ENCODE assay signal across 11 cellular contexts in the genomic region with DNA sequence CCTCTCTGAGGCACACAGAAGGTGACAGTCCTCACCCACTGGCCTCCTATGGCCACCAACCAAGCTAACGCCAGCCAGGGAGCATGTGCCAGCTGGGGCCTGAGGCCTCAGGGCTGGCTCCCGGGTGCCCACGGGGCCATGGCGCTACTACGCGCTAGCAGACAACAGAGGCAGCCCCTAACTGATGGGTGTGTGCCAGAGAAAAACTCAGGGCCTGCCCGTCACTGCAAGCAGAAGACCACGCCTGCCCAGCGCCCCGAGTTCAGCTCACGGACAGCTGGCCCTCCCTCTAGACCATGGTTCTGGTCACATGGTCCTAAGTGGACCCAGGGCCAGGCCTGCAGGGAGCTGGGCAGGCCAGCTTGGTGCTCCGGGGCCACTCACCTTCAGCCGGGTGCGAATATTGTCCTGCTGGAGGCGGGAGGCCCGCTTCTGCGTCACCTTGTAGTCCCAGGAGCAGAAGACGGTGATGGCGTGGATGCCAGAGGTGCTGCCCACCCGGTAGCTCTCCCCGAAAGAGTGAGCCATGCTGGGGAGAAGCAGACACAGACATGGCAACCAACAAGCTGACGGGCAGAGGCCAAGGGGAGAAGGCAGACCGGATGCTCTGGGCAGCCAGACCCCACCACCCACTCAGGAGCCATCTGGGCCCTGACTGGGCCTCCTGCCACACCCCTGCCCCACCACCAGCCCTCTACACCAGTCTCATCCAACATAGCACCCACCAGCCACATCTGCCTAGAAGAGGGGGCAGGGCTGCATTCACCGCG. TPM values are rescaled to one million over a fixed set of nuclear protein-coding genes. Genes with fewer than 3 reads are reported as not detected.
A peak's percentile ranks its signal among the peaks of the same experiment; 100 is the strongest.
DNase-seq lines count a peak whose midpoint lies in the region; ATAC-seq and TF ChIP-seq lines count a peak whose summit lies in the region.
"Had no signal": no experiment of that assay in that cellular context is flagged by ENCODE, and none has a peak within 500 bp of the region (broad histone marks: within the 10 kb centered on the region; RNA-seq: fewer than 3 reads in every experiment).

No MANE protein-coding gene starts in this region.

- H3K9me3 ChIP-seq in BLaER1 (no peaks in the 10 kb centered on the region), adrenal gland (replicated peaks in 1 of 3) (no peaks in the 10 kb centered on the region), ascending aorta (no peaks in the 10 kb centered on the region)
- no peaks in the 10 kb centered on the region for H3K9me3 ChIP-seq in CD4-positive, alpha-beta memory T cell (ENCODE audit: control insufficient read depth in 1 of 2, low read length in 2 of 2)

- TF ChIP-seq CTCF in adrenal gland (IDR thresholded peaks at IDR 0.05) (no peak), ascending aorta (IDR thresholded peaks at IDR 0.05) (no peak)

- TF ChIP-seq POLR2A in adrenal gland (IDR thresholded peaks at IDR 0.05): no peak

- peak in 3 of 5 donors; percentile 31 to 47 (median 41) for DNase-seq in CD4-positive, alpha-beta memory T cell
- DNase-seq in T-cell: peak in 1 of 34 experiments; percentile 37
- DNase-seq in effector memory CD8-positive, alpha-beta T cell: no peak
- no peak for DNase-seq in adrenal gland
- no peak for DNase-seq in ascending aorta (ENCODE audit: low spot score in 2 of 2)
- DNase-seq in hippocampal formation (lab: John Stamatoyannopoulos, UW): no peak
- DNase-seq: SW 1271 had no signal

- H3K9me3 Mint-ChIP-seq in CD4-positive, alpha-beta memory T cell: no peaks in the 10 kb centered on the region
- H3K9me3 Mint-ChIP-seq in T-cell: no peaks in the 10 kb centered on the region
- no peaks in the 10 kb centered on the region for H3K9me3 Mint-ChIP-seq in effector memory CD8-positive, alpha-beta T cell

- peaks cover 79% of the 10 kb centered on the region for H3K36me3 ChIP-seq in BLaER1
- peaks cover 66% of the 10 kb centered on the region for H3K36me3 ChIP-seq in CD4-positive, alpha-beta memory T cell (ENCODE audit: insufficient read depth, low read length)
- H3K36me3 ChIP-seq in adrenal gland (replicated peaks in 1 of 2): no peaks in the 10 kb centered on the region
- no peaks in the 10 kb centered on the region for H3K36me3 ChIP-seq in ascending aorta

- no peaks in the 10 kb centered on the region for H3K27me3 Mint-ChIP-seq in CD4-positive, alpha-beta memory T cell
- no peaks in the 10 kb centered on the region for H3K27me3 Mint-ChIP-seq in T-cell
- H3K27me3 Mint-ChIP-seq in effector memory CD8-positive, alpha-beta T cell: no peaks in the 10 kb centered on the region

- POLR2A ChIA-PET in CD4-positive, alpha-beta memory T cell (lab: Charles Lee; ENCODE audit: partially characterized antibody): interaction anchor here (0.9 to 26.7 kb wide), 6 partner anchors 12 to 164 kb away, joined by 3 to 1172 read pairs (median 8); a partner anchor contains a TSS
- POLR2A ChIA-PET in T-cell (lab: Charles Lee): no interaction called here

- intact Hi-C loops in CD4-positive, alpha-beta memory T cell (cut with micrococcal nuclease): no loop called here
- intact Hi-C loops in adrenal gland (cut with DNase I): no loop called here
- intact Hi-C loops in ascending aorta (cut with DNase I): no loop called here

- WGBS in adrenal gland, 4 donors: 86 to 93% (median 88%) methylated on average over 10 to 25 of the region's 25 CpGs

- no peaks in the 10 kb centered on the region for H3K27me3 ChIP-seq in BLaER1
- no peaks in the 10 kb centered on the region for H3K27me3 ChIP-seq in CD4-positive, alpha-beta memory T cell (ENCODE audit: insufficient read depth, low read length)
- H3K27me3 ChIP-seq in adrenal gland: no peaks in the 10 kb centered on the region
- H3K27me3 ChIP-seq in ascending aorta: no peaks in the 10 kb centered on the region

- H3K4me1 Mint-ChIP-seq in CD4-positive, alpha-beta memory T cell: peaks cover 27 to 74% (median 54%) of the 10 kb centered on the region in 4 donors
- peaks cover 57 to 77% (median 71%) of the 10 kb centered on the region in 3 donors for H3K4me1 Mint-ChIP-seq in T-cell
- peaks cover 51 to 59% of the 10 kb centered on the region in 2 donors for H3K4me1 Mint-ChIP-seq in effector memory CD8-positive, alpha-beta T cell (ENCODE audit: low read depth in 2 of 2)

- peak overlapping the region; percentile 100 for H3K4me2 ChIP-seq in BLaER1

- H3K4me3 ChIP-seq in BLaER1 (peak overlapping the region; percentile 57), adrenal gland (no peak overlapping the region), ascending aorta (no peak overlapping the region)
- H3K4me3 ChIP-seq in CD4-positive, alpha-beta memory T cell (ENCODE audit: low read length in 2 of 2): peak overlapping the region; percentile 36 to 69

- H3K27ac Mint-ChIP-seq in CD4-positive, alpha-beta memory T cell: peak overlapping the region; percentile 77 to 96 (median 91)
- peak overlapping the region; percentile 96 to 97 for H3K27ac Mint-ChIP-seq in T-cell
- peak overlapping the region; percentile 91 to 95 for H3K27ac Mint-ChIP-seq in effector memory CD8-positive, alpha-beta T cell

- H4K20me1 ChIP-seq in BLaER1: peaks cover 67% of the 10 kb centered on the region

- ATAC-seq in T-cell (replicated peaks in 1 of 4) (no peak), HG03280 (IDR thresholded peaks at IDR 0.05; ENCODE audit: unreplicated experiment) (no peak)
- ATAC-seq in effector memory CD8-positive, alpha-beta T cell (replicated peaks): peak; percentile 9

- H3K27ac ChIP-seq in BLaER1 (peak overlapping the region; percentile 77), adrenal gland (no peak overlapping the region), ascending aorta (no peak overlapping the region)
- peak overlapping the region; percentile 81 for H3K27ac ChIP-seq in CD4-positive, alpha-beta memory T cell (ENCODE audit: low read depth, low read length)

- peak overlapping the region; percentile 77 for H3K9ac ChIP-seq in BLaER1

- CTCF ChIA-PET in CD4-positive, alpha-beta memory T cell (lab: Charles Lee; ENCODE audit: partially characterized antibody): interaction anchor here (1.0 to 11.0 kb wide), 4 partner anchors 8 to 18 kb away, joined by 3 to 121 read pairs (median 5); a partner anchor contains a TSS
- CTCF ChIA-PET in T-cell (lab: Charles Lee): interaction anchor here in 1 of 2 donors (0.7 kb wide), 1 partner anchor 12 kb away, joined by 3 read pairs; no protein-coding TSS in a partner anchor

- H3K4me1 ChIP-seq in BLaER1 (peaks cover 98% of the 10 kb centered on the region), adrenal gland (replicated peaks in 1 of 2) (peaks cover 4 to 16% of the 10 kb centered on the region in 2 donors), ascending aorta (peaks cover 0 to 9% of the 10 kb centered on the region in 2 donors)
- H3K4me1 ChIP-seq in CD4-positive, alpha-beta memory T cell (ENCODE audit: insufficient read depth, low read length): peaks cover 92% of the 10 kb centered on the region

- H3K36me3 Mint-ChIP-seq in CD4-positive, alpha-beta memory T cell: peaks cover 34 to 58% of the 10 kb centered on the region in 2 donors
- peaks cover 27% of the 10 kb centered on the region for H3K36me3 Mint-ChIP-seq in T-cell
- H3K36me3 Mint-ChIP-seq in effector memory CD8-positive, alpha-beta T cell (ENCODE audit: insufficient read depth): peaks cover 97% of the 10 kb centered on the region

- H3K4me3 Mint-ChIP-seq in CD4-positive, alpha-beta memory T cell: peak overlapping the region; percentile 84 to 92 (median 89)
- peak overlapping the region; percentile 74 to 99 (median 77) for H3K4me3 Mint-ChIP-seq in T-cell
- H3K4me3 Mint-ChIP-seq in effector memory CD8-positive, alpha-beta T cell: peak overlapping the region; percentile 83 to 86

RNA-seq across cellular contexts. Expression of a gene that starts 6.1 kb away (rescaled TPM):
- total RNA-seq in CD4-positive, alpha-beta memory T cell: 100 to 1,000 TPM; 697 to 702 TPM
- polyA plus RNA-seq in CD4-positive, alpha-beta memory T cell: 100 to 1,000 TPM; 258 to 300 TPM
- 100 to 1,000 TPM; 616 to 847 (median 698) TPM for total RNA-seq in T-cell
- 10 to 100 TPM in 7 of 8 donors, 1 to 10 TPM in 1; 6.0 to 38.9 (median 19.1) TPM for total RNA-seq in adrenal gland
- polyA plus RNA-seq in adrenal gland: 10 to 100 TPM in 2 of 3 donors, 1 to 10 TPM in 1; 2.5 to 79.0 (median 40.3) TPM
- 173 TPM for total RNA-seq in ascending aorta

RNA-seq across cellular contexts. Expression of a gene that starts 8.2 kb away (rescaled TPM):
- total RNA-seq in CD4-positive, alpha-beta memory T cell: 100 to 1,000 TPM; 424 to 430 TPM
- polyA plus RNA-seq in CD4-positive, alpha-beta memory T cell: 100 to 1,000 TPM in 1 of 2 donors, 10 to 100 TPM in 1; 77.7 to 172 TPM
- 100 to 1,000 TPM; 301 to 631 (median 431) TPM for total RNA-seq in T-cell
- 10 to 100 TPM in 3 of 8 donors, 1 to 10 TPM in 5; 2.2 to 13.2 (median 6.8) TPM for total RNA-seq in adrenal gland
- polyA plus RNA-seq in adrenal gland: 10 to 100 TPM in 1 of 3 donors, 1 to 10 TPM in 1, under 1 TPM in 1; 0.99 to 28.8 (median 6.0) TPM
- total RNA-seq in ascending aorta: 9.6 TPM
- total RNA-seq: myocyte had no signal

RNA-seq across cellular contexts. Expression of a gene that starts 23.8 kb away (rescaled TPM):
- total RNA-seq in CD4-positive, alpha-beta memory T cell: not detected
- polyA plus RNA-seq in CD4-positive, alpha-beta memory T cell: not detected
- total RNA-seq in T-cell (under 1 TPM in 1 of 5 donors, not detected in 4; 0.73 TPM), adrenal gland (not detected), ascending aorta (not detected)
- not detected for polyA plus RNA-seq in adrenal gland
- total RNA-seq: myocyte, subcutaneous adipose tissue had no signal

RNA-seq across cellular contexts. Expression of a gene that starts 46.0 kb away (rescaled TPM):
- total RNA-seq in CD4-positive, alpha-beta memory T cell: 10 to 100 TPM; 60.3 to 61.6 TPM
- polyA plus RNA-seq in CD4-positive, alpha-beta memory T cell: 100 to 1,000 TPM; 144 to 234 TPM
- total RNA-seq in T-cell: 10 to 100 TPM; 56.0 to 86.3 (median 74.6) TPM
- 10 to 100 TPM; 36.3 to 98.1 (median 62.9) TPM for total RNA-seq in adrenal gland
- 10 to 100 TPM; 32.7 to 85.5 (median 38.9) TPM for polyA plus RNA-seq in adrenal gland
- 115 TPM for total RNA-seq in ascending aorta

Comparison
In these comparisons a context has a peak if more than half of its experiments do, and no peak if none do; other contexts are left out.
1. H3K27ac ChIP-seq: peak in BLaER1 (single experiment) and CD4-positive, alpha-beta memory T cell (single experiment); none in adrenal gland (0 of 5) and ascending aorta (0 of 2).
2. H3K4me3 ChIP-seq: peak in BLaER1 (single experiment) and CD4-positive, alpha-beta memory T cell (2 of 2); none in adrenal gland (0 of 4) and ascending aorta (0 of 2).
3. DNase-seq: peak in CD4-positive, alpha-beta memory T cell (3 of 5); none in effector memory CD8-positive, alpha-beta T cell (0 of 3), adrenal gland (0 of 7), ascending aorta (0 of 2) and hippocampal formation (0 of 2).
4. RNA of a gene that starts 8.2 kb away (total RNA-seq): 301 to 631 TPM in T-cell and 424 to 430 TPM in CD4-positive, alpha-beta memory T cell; 9.6 TPM in ascending aorta (single experiment) and 2.2 to 13.2 TPM in adrenal gland; every median in the first group is over 10 times any median in the second.
5. Peak in every context shown above with its lines, with median percentiles within 50 percentile points of each other: H3K27ac Mint-ChIP-seq and H3K4me3 Mint-ChIP-seq.